8 cellular contexts compared by ENCODE assay signal in the genomic region with DNA sequence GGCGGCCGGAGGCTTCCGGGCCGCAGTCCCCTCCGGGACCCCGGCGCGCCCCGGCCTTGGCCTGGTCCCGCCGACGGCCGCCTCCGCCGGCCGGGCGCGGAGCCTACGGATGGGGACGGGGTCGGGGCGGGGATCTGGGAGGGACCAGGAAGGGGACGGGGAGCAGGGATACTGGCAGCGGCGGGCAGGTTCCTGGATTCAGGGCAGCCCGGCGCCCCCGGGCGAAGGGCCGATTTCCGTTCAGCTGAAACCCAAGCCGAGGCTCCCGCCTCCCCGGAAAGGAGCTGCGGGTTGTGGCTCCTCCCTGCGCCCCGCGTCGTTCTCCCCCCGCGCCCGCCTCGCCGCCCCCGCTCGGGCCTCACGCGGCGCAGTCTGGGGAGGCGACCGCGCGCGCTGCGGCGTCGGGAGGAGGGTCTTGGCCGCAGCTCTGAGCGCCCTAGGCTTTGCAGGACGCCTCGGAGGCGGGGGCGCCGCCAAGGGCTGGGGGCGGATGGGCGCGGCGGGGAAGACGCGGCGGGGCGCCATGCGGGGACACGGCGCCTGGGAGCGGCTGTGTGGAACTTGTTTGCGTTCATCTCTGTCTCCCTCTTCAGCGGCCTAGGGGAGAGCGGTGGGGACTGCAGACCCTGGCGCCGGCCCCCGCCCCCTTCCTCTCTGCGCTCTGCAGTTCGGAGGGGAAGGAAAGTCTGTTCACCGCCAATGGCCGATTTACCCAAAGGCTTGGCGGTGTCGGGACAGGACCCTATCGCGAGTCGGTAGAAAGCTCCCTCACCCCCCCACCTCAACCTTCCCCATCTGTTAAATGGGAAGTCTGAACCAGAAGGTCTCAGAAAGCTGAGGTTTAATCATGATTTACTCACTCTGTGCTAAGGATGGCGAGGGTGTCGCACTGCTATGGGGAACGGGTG.
DNase-seq lines count a peak whose midpoint lies in the region; ATAC-seq and TF ChIP-seq lines count a peak whose summit lies in the region.

No MANE protein-coding gene starts in this region.

- peaks cover 5% of the 10 kb centered on the region for H3K9me3 Mint-ChIP-seq in activated naive CD8-positive, alpha-beta T cell treated with anti-CD3 and anti-CD28 coated beads, Interleukin-2, amount 50 U/mL, for 24 hours

- peaks cover 2% of the 10 kb centered on the region for H3K4me1 Mint-ChIP-seq in activated naive CD8-positive, alpha-beta T cell treated with anti-CD3 and anti-CD28 coated beads, Interleukin-2, amount 50 U/mL, for 24 hours

- H3K4me3 Mint-ChIP-seq in activated naive CD8-positive, alpha-beta T cell treated with anti-CD3 and anti-CD28 coated beads, Interleukin-2, amount 50 U/mL, for 24 hours, result peak overlapping the region; percentile 59

- TF ChIP-seq CTCF in GM10266 (IDR thresholded peaks at IDR 0.05; ENCODE audit: control insufficient read depth, insufficient read depth, low read depth, missing control alignments), result no peak

- H3K4me3 ChIP-seq in iPS-11a (ENCODE audit: low read depth, low read length) (peak overlapping the region; percentile 76), skeletal muscle cell (ENCODE audit: low read depth, low read length) (peak overlapping the region; percentile 64)

- no peak overlapping the region for H3K27ac Mint-ChIP-seq in activated naive CD8-positive, alpha-beta T cell treated with anti-CD3 and anti-CD28 coated beads, Interleukin-2, amount 50 U/mL, for 24 hours

- DNase-seq in GM10266 (ENCODE audit: extremely low spot score) (peak; percentile 61), NCI-H2227 (lab: John Stamatoyannopoulos, UW; ENCODE audit: unreplicated experiment) (peak; percentile 78), skeletal muscle cell (ENCODE audit: low read depth) (peak; percentile 12), amniotic stem cell (lab: John Stamatoyannopoulos, UW) (no peak)
- DNase-seq in activated naive CD8-positive, alpha-beta T cell treated with anti-CD3 and anti-CD28 coated beads, Interleukin-2, amount 50 U/mL, for 24 hours, result peak; percentile 17

- H3K27me3 Mint-ChIP-seq in activated naive CD8-positive, alpha-beta T cell treated with anti-CD3 and anti-CD28 coated beads, Interleukin-2, amount 50 U/mL, for 24 hours, result peaks cover 62% of the 10 kb centered on the region

- peaks cover 2% of the 10 kb centered on the region for H3K36me3 Mint-ChIP-seq in activated naive CD8-positive, alpha-beta T cell treated with anti-CD3 and anti-CD28 coated beads, Interleukin-2, amount 50 U/mL, for 24 hours (ENCODE audit: low read depth)

- ATAC-seq in activated naive CD8-positive, alpha-beta T cell treated with anti-CD3 and anti-CD28 coated beads, Interleukin-2, amount 50 U/mL, for 24 hours, result peak; percentile 42
- ATAC-seq in HG02938 (IDR thresholded peaks at IDR 0.05; ENCODE audit: unreplicated experiment) (no peak), HG03108 (IDR thresholded peaks at IDR 0.05; ENCODE audit: unreplicated experiment) (no peak)
